In genomic region chr1:109740615-109741373, GRCh38 we compare ENCODE assay signal across 1 cellular context.
TF ChIP-seq lines count a peak whose summit lies in the region.

Gene GSTM3 (minus strand): TSS chr1:109741038. CDS start chr1:109740287, 751 bp downstream.

TF ChIP-seq in IMR-90, 13 proteins besides CTCF, POLR2A, EP300 and RAD21 (continued from another document):
- no peak for TF ChIP-seq ELK1 (IDR thresholded peaks at IDR 0.05; ENCODE audit: borderline replicate concordance, low read depth, low read length)
- no peak for TF ChIP-seq FOS (IDR thresholded peaks at IDR 0.05; ENCODE audit: low read depth, low read length)
